ENCODE assay signal across 1 cellular context in the genomic region with DNA sequence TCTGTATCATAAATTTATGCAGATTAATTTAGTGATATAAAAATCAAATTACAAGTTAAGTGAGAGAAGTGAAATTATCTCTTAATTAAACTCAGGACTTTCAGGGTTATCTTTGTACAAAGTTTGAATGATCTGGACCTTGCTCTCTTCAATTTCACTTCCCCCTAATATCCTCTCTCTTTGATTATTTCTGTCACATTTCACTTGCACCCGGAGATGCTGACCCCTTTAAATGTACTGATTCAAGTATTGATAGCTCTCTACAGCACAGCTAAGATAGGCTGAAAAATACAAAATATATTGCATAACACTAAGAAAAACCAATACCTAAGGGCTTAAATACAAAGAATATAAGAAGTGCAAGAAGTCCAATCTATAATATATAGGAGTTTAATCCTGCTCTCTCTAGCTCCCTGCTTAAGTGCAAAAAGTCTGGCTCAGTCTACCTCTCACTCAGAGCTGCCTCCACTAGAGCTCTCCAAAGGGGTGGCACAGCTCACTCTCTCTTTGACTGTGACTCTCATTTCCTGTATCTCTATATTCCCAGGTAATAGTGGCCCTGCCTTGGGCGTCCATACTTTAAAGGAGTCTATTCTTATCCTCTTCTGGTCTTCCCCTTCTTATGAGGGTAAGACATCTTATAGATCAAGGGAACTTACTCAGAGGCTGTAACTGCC.
TF ChIP-seq lines count a peak whose summit lies in the region.

No MANE protein-coding gene starts in this region.

TF ChIP-seq in GM12878, 131 proteins besides CTCF, POLR2A, EP300 and RAD21 (continued from another document):
- TF ChIP-seq, protein P1, sequence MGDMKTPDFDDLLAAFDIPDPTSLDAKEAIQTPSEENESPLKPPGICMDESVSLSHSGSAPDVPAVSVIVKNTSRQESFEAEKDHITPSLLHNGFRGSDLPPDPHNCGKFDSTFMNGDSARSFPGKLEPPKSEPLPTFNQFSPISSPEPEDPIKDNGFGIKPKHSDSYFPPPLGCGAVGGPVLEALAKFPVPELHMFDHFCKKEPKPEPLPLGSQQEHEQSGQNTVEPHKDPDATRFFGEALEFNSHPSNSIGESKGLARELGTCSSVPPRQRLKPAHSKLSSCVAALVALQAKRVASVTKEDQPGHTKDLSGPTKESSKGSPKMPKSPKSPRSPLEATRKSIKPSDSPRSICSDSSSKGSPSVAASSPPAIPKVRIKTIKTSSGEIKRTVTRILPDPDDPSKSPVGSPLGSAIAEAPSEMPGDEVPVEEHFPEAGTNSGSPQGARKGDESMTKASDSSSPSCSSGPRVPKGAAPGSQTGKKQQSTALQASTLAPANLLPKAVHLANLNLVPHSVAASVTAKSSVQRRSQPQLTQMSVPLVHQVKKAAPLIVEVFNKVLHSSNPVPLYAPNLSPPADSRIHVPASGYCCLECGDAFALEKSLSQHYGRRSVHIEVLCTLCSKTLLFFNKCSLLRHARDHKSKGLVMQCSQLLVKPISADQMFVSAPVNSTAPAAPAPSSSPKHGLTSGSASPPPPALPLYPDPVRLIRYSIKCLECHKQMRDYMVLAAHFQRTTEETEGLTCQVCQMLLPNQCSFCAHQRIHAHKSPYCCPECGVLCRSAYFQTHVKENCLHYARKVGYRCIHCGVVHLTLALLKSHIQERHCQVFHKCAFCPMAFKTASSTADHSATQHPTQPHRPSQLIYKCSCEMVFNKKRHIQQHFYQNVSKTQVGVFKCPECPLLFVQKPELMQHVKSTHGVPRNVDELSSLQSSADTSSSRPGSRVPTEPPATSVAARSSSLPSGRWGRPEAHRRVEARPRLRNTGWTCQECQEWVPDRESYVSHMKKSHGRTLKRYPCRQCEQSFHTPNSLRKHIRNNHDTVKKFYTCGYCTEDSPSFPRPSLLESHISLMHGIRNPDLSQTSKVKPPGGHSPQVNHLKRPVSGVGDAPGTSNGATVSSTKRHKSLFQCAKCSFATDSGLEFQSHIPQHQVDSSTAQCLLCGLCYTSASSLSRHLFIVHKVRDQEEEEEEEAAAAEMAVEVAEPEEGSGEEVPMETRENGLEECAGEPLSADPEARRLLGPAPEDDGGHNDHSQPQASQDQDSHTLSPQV (IDR thresholded peaks at IDR 0.05): no peak
- TF ChIP-seq, protein P2, sequence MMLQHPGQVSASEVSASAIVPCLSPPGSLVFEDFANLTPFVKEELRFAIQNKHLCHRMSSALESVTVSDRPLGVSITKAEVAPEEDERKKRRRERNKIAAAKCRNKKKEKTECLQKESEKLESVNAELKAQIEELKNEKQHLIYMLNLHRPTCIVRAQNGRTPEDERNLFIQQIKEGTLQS (IDR thresholded peaks at IDR 0.05; ENCODE audit: borderline replicate concordance, extremely low read depth, low read depth, low read length): no peak
- TF ChIP-seq CEBPB (IDR thresholded peaks at IDR 0.05; ENCODE audit: borderline replicate concordance in 1 of 2, low read depth in 2 of 2, low read length in 2 of 2) (no peak), MEF2B (IDR thresholded peaks at IDR 0.05; ENCODE audit: partially characterized antibody, poor library complexity, severe bottlenecking) (no peak), IKZF1 (conservative IDR thresholded peaks at IDR 0.05) (no peak), TCF3 (IDR thresholded peaks at IDR 0.05; ENCODE audit: borderline replicate concordance, insufficient read depth, low read depth, low read length) (no peak)
- TF ChIP-seq, protein P3, sequence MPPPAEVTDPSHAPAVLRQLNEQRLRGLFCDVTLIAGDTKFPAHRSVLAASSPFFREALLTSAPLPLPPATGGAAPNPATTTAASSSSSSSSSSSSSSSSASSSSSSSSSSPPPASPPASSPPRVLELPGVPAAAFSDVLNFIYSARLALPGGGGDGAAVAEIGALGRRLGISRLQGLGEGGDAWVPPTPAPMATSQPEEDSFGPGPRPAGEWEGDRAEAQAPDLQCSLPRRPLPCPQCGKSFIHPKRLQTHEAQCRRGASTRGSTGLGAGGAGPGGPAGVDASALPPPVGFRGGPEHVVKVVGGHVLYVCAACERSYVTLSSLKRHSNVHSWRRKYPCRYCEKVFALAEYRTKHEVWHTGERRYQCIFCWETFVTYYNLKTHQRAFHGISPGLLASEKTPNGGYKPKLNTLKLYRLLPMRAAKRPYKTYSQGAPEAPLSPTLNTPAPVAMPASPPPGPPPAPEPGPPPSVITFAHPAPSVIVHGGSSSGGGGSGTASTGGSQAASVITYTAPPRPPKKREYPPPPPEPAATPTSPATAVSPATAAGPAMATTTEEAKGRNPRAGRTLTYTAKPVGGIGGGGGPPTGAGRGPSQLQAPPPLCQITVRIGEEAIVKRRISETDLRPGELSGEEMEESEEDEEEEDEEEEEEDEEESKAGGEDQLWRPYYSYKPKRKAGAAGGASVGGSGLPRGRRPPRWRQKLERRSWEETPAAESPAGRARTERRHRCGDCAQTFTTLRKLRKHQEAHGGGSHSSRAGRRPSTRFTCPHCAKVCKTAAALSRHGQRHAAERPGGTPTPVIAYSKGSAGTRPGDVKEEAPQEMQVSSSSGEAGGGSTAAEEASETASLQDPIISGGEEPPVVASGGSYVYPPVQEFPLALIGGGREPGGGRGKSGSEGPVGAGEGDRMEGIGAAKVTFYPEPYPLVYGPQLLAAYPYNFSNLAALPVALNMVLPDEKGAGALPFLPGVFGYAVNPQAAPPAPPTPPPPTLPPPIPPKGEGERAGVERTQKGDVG (CRISPR knock-in tag; IDR thresholded peaks at IDR 0.05): no peak
- TF ChIP-seq, protein P4, sequence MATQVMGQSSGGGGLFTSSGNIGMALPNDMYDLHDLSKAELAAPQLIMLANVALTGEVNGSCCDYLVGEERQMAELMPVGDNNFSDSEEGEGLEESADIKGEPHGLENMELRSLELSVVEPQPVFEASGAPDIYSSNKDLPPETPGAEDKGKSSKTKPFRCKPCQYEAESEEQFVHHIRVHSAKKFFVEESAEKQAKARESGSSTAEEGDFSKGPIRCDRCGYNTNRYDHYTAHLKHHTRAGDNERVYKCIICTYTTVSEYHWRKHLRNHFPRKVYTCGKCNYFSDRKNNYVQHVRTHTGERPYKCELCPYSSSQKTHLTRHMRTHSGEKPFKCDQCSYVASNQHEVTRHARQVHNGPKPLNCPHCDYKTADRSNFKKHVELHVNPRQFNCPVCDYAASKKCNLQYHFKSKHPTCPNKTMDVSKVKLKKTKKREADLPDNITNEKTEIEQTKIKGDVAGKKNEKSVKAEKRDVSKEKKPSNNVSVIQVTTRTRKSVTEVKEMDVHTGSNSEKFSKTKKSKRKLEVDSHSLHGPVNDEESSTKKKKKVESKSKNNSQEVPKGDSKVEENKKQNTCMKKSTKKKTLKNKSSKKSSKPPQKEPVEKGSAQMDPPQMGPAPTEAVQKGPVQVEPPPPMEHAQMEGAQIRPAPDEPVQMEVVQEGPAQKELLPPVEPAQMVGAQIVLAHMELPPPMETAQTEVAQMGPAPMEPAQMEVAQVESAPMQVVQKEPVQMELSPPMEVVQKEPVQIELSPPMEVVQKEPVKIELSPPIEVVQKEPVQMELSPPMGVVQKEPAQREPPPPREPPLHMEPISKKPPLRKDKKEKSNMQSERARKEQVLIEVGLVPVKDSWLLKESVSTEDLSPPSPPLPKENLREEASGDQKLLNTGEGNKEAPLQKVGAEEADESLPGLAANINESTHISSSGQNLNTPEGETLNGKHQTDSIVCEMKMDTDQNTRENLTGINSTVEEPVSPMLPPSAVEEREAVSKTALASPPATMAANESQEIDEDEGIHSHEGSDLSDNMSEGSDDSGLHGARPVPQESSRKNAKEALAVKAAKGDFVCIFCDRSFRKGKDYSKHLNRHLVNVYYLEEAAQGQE (IDR thresholded peaks at IDR 0.05; ENCODE audit: low read depth, low read length): no peak
